Comparison of ENCODE assay signal across 14 cellular contexts in genomic region chr6:13576017-13576416, GRCh38. TPM values are rescaled to one million over a fixed set of nuclear protein-coding genes. Genes with fewer than 3 reads are reported as not detected.
DNase-seq lines count a peak whose midpoint lies in the region; ATAC-seq and TF ChIP-seq lines count a peak whose summit lies in the region.
"Had no signal": no experiment of that assay in that cellular context is flagged by ENCODE, and none has a peak within 500 bp of the region (broad histone marks: within the 10 kb centered on the region; RNA-seq: fewer than 3 reads in every experiment).

No MANE protein-coding gene starts in this region.

- H3K4me1 Mint-ChIP-seq in activated naive CD4-positive, alpha-beta T cell treated with anti-CD3 and anti-CD28 coated beads, Interleukin-2, amount 50 U/mL, for 24 hours: peaks cover 23% of the 10 kb centered on the region
- peaks cover 9% of the 10 kb centered on the region for H3K4me1 Mint-ChIP-seq in endothelial cell (ENCODE audit: unreplicated experiment)
- peaks cover 29% of the 10 kb centered on the region for H3K4me1 Mint-ChIP-seq in stimulated activated memory B cell treated with anti-CD40 and anti-IgM and Interleukin-4, amounts not matched to agents 10 μg/mL and 1 μg/mL and 100 μg/mL, for 72 hours

- H3K4me1 ChIP-seq in OCI-LY1 (ENCODE audit: insufficient read depth, low read length, severe bottlenecking): peaks cover 17% of the 10 kb centered on the region

- no peaks in the 10 kb centered on the region for H3F3A ChIP-seq in OCI-LY1 (ENCODE audit: insufficient read depth, low read length)

- H3K27ac ChIP-seq in OCI-LY1 (ENCODE audit: low read depth, low read length, poor library complexity, severe bottlenecking): no peak overlapping the region
- H3K27ac ChIP-seq in dorsolateral prefrontal cortex: peak overlapping the region in 10 of 59 donors; percentile 95 to 98 (median 98)
- H3K27ac ChIP-seq: SK-N-MC had no signal

- H3K4me3 Mint-ChIP-seq in activated naive CD4-positive, alpha-beta T cell treated with anti-CD3 and anti-CD28 coated beads, Interleukin-2, amount 50 U/mL, for 24 hours: peak overlapping the region; percentile 57
- H3K4me3 Mint-ChIP-seq in endothelial cell (ENCODE audit: unreplicated experiment): peak overlapping the region; percentile 6
- peak overlapping the region; percentile 54 for H3K4me3 Mint-ChIP-seq in stimulated activated memory B cell treated with anti-CD40 and anti-IgM and Interleukin-4, amounts not matched to agents 10 μg/mL and 1 μg/mL and 100 μg/mL, for 72 hours

- peak overlapping the region; percentile 24; the same call in 1 of the 2 replicates for H3K4me2 ChIP-seq in OCI-LY1 (ENCODE audit: low read length)

- H3K4me3 ChIP-seq in OCI-LY1 (ENCODE audit: low read depth, low read length, poor library complexity, severe bottlenecking) (peak overlapping the region; percentile 85), dorsolateral prefrontal cortex (peak overlapping the region in 2 of 59 donors; percentile 89 to 91)
- H3K4me3 ChIP-seq: SK-N-MC had no signal

- no peaks in the 10 kb centered on the region for H4K20me1 ChIP-seq in OCI-LY1 (ENCODE audit: insufficient read depth, low read length)

- peaks cover 16% of the 10 kb centered on the region for H3K36me3 ChIP-seq in OCI-LY1 (ENCODE audit: insufficient read depth, low read length)
- H3K36me3 ChIP-seq: HAP-1 had no signal

- no peak overlapping the region for H2AFZ ChIP-seq in OCI-LY1 (ENCODE audit: low read length)

- no peak overlapping the region for H3K9ac ChIP-seq in OCI-LY1 (ENCODE audit: low read length)

- H3K9me3 ChIP-seq in OCI-LY1 (ENCODE audit: low read length): no peaks in the 10 kb centered on the region
- H3K9me3 ChIP-seq: HAP-1 had no signal

- no peaks in the 10 kb centered on the region for H3K27me3 Mint-ChIP-seq in activated naive CD4-positive, alpha-beta T cell treated with anti-CD3 and anti-CD28 coated beads, Interleukin-2, amount 50 U/mL, for 24 hours
- peaks cover 10% of the 10 kb centered on the region for H3K27me3 Mint-ChIP-seq in endothelial cell (ENCODE audit: unreplicated experiment)
- H3K27me3 Mint-ChIP-seq in stimulated activated memory B cell treated with anti-CD40 and anti-IgM and Interleukin-4, amounts not matched to agents 10 μg/mL and 1 μg/mL and 100 μg/mL, for 72 hours: no peaks in the 10 kb centered on the region

- no peak for DNase-seq in activated naive CD4-positive, alpha-beta T cell treated with anti-CD3 and anti-CD28 coated beads, Interleukin-2, amount 50 U/mL, for 16 hours
- DNase-seq in endothelial cell (ENCODE audit: low spot score) (no peak), NCI-H226 (no peak), dorsolateral prefrontal cortex (no peak)
- DNase-seq: activated CD4-positive, CD25-positive, alpha-beta regulatory T cell treated with anti-CD3 and anti-CD28 coated beads, Interleukin-2, amount 50 U/mL, for 72 hours; mesendoderm; NK-92 treated with Interleukin-12 subunit alpha and Interleukin-12 subunit beta, amount 100 ng/mL, for 24 hours; stimulated activated CD4-positive, alpha-beta T cell treated with anti-CD3 and anti-CD28 coated beads, Interleukin-1b, Interleukin-23, amount 100 ng/mL, for 48 hours had no signal

- H3K27ac Mint-ChIP-seq in activated naive CD4-positive, alpha-beta T cell treated with anti-CD3 and anti-CD28 coated beads, Interleukin-2, amount 50 U/mL, for 24 hours: peak overlapping the region; percentile 53
- H3K27ac Mint-ChIP-seq in endothelial cell (ENCODE audit: unreplicated experiment): no peak overlapping the region
- H3K27ac Mint-ChIP-seq in stimulated activated memory B cell treated with anti-CD40 and anti-IgM and Interleukin-4, amounts not matched to agents 10 μg/mL and 1 μg/mL and 100 μg/mL, for 72 hours: peak overlapping the region; percentile 96

- intact Hi-C loops in dorsolateral prefrontal cortex (cut with DNase I): loop anchor here (10.0 kb wide), 2 partner anchors 121 to 241 kb away; no protein-coding TSS in a partner anchor

- no peaks in the 10 kb centered on the region for H3K9me2 ChIP-seq in OCI-LY1 (ENCODE audit: low read depth, low read length)

- no peak for ATAC-seq in stimulated activated memory B cell treated with anti-CD40 and anti-IgM and Interleukin-4, amounts not matched to agents 10 μg/mL and 1 μg/mL and 100 μg/mL, for 72 hours
- no peak for ATAC-seq in GM18519 (IDR thresholded peaks at IDR 0.05; ENCODE audit: low FRiP score, unreplicated experiment)

- H3K27me3 ChIP-seq in OCI-LY1 (ENCODE audit: insufficient read depth, low read length) (no peaks in the 10 kb centered on the region), dorsolateral prefrontal cortex (no peaks in the 10 kb centered on the region)

- TF ChIP-seq CTCF in OCI-LY1 (IDR thresholded peaks at IDR 0.05; ENCODE audit: low read length): no peak
- TF ChIP-seq CTCF in endothelial cell (IDR thresholded peaks at IDR 0.05; ENCODE audit: unreplicated experiment): no peak
- no peak for TF ChIP-seq CTCF in dorsolateral prefrontal cortex (IDR thresholded peaks at IDR 0.05 in 54 of 56, conservative IDR thresholded peaks at IDR 0.05 in 2 of 56; ENCODE audit: low read depth in 1 of 56, partially characterized antibody in 56 of 56)

- H3K36me3 Mint-ChIP-seq in activated naive CD4-positive, alpha-beta T cell treated with anti-CD3 and anti-CD28 coated beads, Interleukin-2, amount 50 U/mL, for 24 hours: peaks cover 8% of the 10 kb centered on the region
- H3K36me3 Mint-ChIP-seq in endothelial cell (ENCODE audit: low read depth, unreplicated experiment): peaks cover 8% of the 10 kb centered on the region
- H3K36me3 Mint-ChIP-seq in stimulated activated memory B cell treated with anti-CD40 and anti-IgM and Interleukin-4, amounts not matched to agents 10 μg/mL and 1 μg/mL and 100 μg/mL, for 72 hours: peaks cover 6% of the 10 kb centered on the region

- no peaks in the 10 kb centered on the region for H3K79me2 ChIP-seq in OCI-LY1 (ENCODE audit: insufficient read depth, low read length)

- H3K9me3 Mint-ChIP-seq in activated naive CD4-positive, alpha-beta T cell treated with anti-CD3 and anti-CD28 coated beads, Interleukin-2, amount 50 U/mL, for 24 hours: no peaks in the 10 kb centered on the region
- H3K9me3 Mint-ChIP-seq in endothelial cell (ENCODE audit: unreplicated experiment): no peaks in the 10 kb centered on the region
- no peaks in the 10 kb centered on the region for H3K9me3 Mint-ChIP-seq in stimulated activated memory B cell treated with anti-CD40 and anti-IgM and Interleukin-4, amounts not matched to agents 10 μg/mL and 1 μg/mL and 100 μg/mL, for 72 hours

RNA-seq across cellular contexts. Expression of gene SIRT5, which starts 1.6 kb away (rescaled TPM):
- 16.0 TPM for total RNA-seq in endothelial cell (ENCODE audit: unreplicated experiment)
- 10 to 100 TPM; 21.4 to 45.4 (median 34.7) TPM for total RNA-seq in dorsolateral prefrontal cortex

RNA-seq across cellular contexts. Expression of gene NOL7, which starts 39.1 kb away (rescaled TPM):
- total RNA-seq in endothelial cell (ENCODE audit: unreplicated experiment) (43.5 TPM), dorsolateral prefrontal cortex (10 to 100 TPM; 37.1 to 64.3 (median 48.9) TPM)

Comparison
In these comparisons a context has a peak if more than half of its experiments do, and no peak if none do; other contexts are left out.
1. H3K4me3 Mint-ChIP-seq: peak in every context shown above with its lines; median percentile 57 in activated naive CD4-positive, alpha-beta T cell treated with anti-CD3 and anti-CD28 coated beads, Interleukin-2, amount 50 U/mL, for 24 hours; 54 in stimulated activated memory B cell treated with anti-CD40 and anti-IgM and Interleukin-4, amounts not matched to agents 10 μg/mL and 1 μg/mL and 100 μg/mL, for 72 hours; 6 in endothelial cell.